1 cellular context compared by ENCODE assay signal in the genomic region with DNA sequence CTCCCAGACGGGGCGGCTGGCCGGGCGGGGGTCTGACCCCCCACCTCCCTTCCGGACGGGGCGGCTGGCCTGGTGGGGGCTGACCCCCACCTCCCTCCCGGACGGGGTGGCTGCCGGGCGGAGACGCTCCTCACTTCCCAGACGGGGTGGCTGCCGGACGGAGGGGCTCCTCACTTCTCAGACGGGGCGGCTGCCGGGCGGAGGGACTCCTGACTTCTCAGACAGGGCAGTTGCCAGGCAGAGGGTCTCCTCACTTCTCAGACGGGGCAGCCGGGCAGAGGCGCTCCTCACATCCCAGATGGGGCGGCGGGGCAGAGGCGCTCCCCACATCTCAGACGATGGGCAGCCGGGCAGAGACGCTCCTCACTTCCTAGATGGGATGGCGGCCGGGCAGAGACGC.
DNase-seq lines count a peak whose midpoint lies in the region; FAIRE-seq and TF ChIP-seq lines count a peak whose summit lies in the region.
"Not testable (repeated sequence)": the region's sequence is repeated elsewhere in the genome, so short reads cannot be mapped to it uniquely, and the experiment has no call there.

No MANE protein-coding gene starts in this region.

- H3K4me1 ChIP-seq in kidney (ENCODE audit: control insufficient read depth in 1 of 2, insufficient read depth in 1 of 2, low read depth in 1 of 2, low read length in 2 of 2) = not testable (repeated sequence)

- not testable (repeated sequence) for FAIRE-seq in kidney (lab: Jason Lieb, UNC)

- DNase-seq in kidney = peak; percentile 69

- not testable (repeated sequence) for H3K36me3 ChIP-seq in kidney (ENCODE audit: control insufficient read depth in 1 of 2, insufficient read depth in 2 of 2, low read length in 2 of 2)

- not testable (repeated sequence) for TF ChIP-seq CTCF in kidney (IDR thresholded peaks at IDR 0.05; ENCODE audit: borderline replicate concordance, extremely low read depth, insufficient read depth)

- intact Hi-C loops in kidney (cut with DNase I) = not testable (repeated sequence)

- H3K9ac ChIP-seq in kidney (ENCODE audit: low read length in 2 of 2) = not testable (repeated sequence)

- not testable (repeated sequence) for H3K27ac ChIP-seq in kidney (ENCODE audit: low read depth in 2 of 2, low read length in 2 of 2)

- H3K9me3 ChIP-seq in kidney (ENCODE audit: control insufficient read depth in 1 of 2, low read length in 2 of 2) = not testable (repeated sequence)

- not testable (repeated sequence) for H3K4me3 ChIP-seq in kidney (ENCODE audit: low read length in 2 of 2)
